In the genomic region with DNA sequence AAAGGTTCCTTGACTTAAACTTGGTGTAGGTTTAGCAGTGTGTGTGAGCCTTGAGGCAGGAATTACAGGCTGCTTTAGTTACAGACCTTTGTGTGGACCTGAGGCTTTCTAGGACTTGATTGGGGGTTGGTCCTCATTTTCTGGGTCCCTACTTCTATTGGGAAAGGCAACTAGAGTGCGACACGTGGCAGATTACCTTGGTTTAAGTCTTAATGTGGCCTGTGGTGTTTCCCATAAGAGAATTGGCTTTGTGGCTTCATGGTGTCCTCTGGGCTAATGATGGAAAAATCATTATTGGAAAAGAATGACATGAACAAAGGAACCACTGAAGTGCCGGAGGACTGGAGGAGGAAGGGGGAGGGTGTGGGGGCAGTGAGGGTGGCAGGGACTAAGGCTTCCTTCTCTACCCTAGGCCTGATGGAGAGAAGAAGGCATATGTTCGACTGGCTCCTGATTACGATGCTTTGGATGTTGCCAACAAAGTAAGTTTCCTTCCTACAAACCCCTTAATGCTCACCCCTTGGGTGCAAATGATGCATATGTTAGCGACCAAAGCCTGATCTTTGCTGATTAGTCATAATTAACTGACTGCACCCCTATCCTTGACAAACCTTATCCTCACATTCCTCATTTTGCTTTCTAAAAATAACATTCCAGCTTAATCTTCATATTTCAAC, we compare ENCODE assay signal across 10 cellular contexts. TPM values are rescaled to one million over a fixed set of nuclear protein-coding genes. Genes with fewer than 3 reads are reported as not detected.
DNase-seq lines count a peak whose midpoint lies in the region; ATAC-seq and TF ChIP-seq lines count a peak whose summit lies in the region.
"Had no signal": no experiment of that assay in that cellular context is flagged by ENCODE, and none has a peak within 500 bp of the region (broad histone marks: within the 10 kb centered on the region; RNA-seq: fewer than 3 reads in every experiment).

No MANE protein-coding gene starts in this region.

- peaks cover 2% of the 10 kb centered on the region for H3K27me3 Mint-ChIP-seq in activated T-cell treated with anti-CD3 and anti-CD28 coated beads, Interleukin-2, amount 50 U/mL, for 24 hours

- no peak overlapping the region for H3K14ac ChIP-seq in trophoblast cell (ENCODE audit: low read length)

- no peak overlapping the region for H2BK12ac ChIP-seq in trophoblast cell (ENCODE audit: low read length)

- no peak for ATAC-seq in stimulated activated effector memory CD8-positive, alpha-beta T cell treated with anti-CD3 and anti-CD28 coated beads, Interleukin-12 subunit alpha, Interleukin-12 subunit beta, amount 100 ng/mL, for 72 hours
- no peak for ATAC-seq in left lung

- peak overlapping the region; percentile 100 for H3K27ac Mint-ChIP-seq in activated T-cell treated with anti-CD3 and anti-CD28 coated beads, Interleukin-2, amount 50 U/mL, for 24 hours
- H3K27ac Mint-ChIP-seq in stimulated activated effector memory CD8-positive, alpha-beta T cell treated with anti-CD3 and anti-CD28 coated beads, Interleukin-12 subunit alpha, Interleukin-12 subunit beta, amount 100 ng/mL, for 72 hours, result peak overlapping the region; percentile 100

- no peak overlapping the region; the same call in 1 of the 2 replicates for H3K9ac ChIP-seq in OCI-LY1 (ENCODE audit: low read length)
- no peak overlapping the region for H3K9ac ChIP-seq in trophoblast cell (ENCODE audit: low read length)

- peaks cover 56% of the 10 kb centered on the region for H3K36me3 ChIP-seq in OCI-LY1 (ENCODE audit: insufficient read depth, low read length)
- H3K36me3 ChIP-seq in effector memory CD4-positive, alpha-beta T cell (ENCODE audit: control insufficient read depth, insufficient read depth, low read length), result peaks cover 29% of the 10 kb centered on the region
- H3K36me3 ChIP-seq in left lung, result peaks cover 0 to 44% of the 10 kb centered on the region in 2 donors
- H3K36me3 ChIP-seq in trophoblast cell (ENCODE audit: control insufficient read depth in 1 of 2, insufficient read depth in 2 of 2, low read length in 2 of 2), result peaks cover 27 to 36% of the 10 kb centered on the region in 2 experiments

- no peak overlapping the region for H3K18ac ChIP-seq in trophoblast cell (ENCODE audit: low read length)

- peak overlapping the region; percentile 100 for H3K4me3 Mint-ChIP-seq in activated T-cell treated with anti-CD3 and anti-CD28 coated beads, Interleukin-2, amount 50 U/mL, for 24 hours
- peak overlapping the region; percentile 99 for H3K4me3 Mint-ChIP-seq in stimulated activated effector memory CD8-positive, alpha-beta T cell treated with anti-CD3 and anti-CD28 coated beads, Interleukin-12 subunit alpha, Interleukin-12 subunit beta, amount 100 ng/mL, for 72 hours

- no peak for DNase-seq in activated T-cell treated with anti-CD3 and anti-CD28 coated beads, Interleukin-2, amount 50 U/mL, for 24 hours
- no peak for DNase-seq in activated T-cell treated with anti-CD3 and anti-CD28 coated beads, Interleukin-2, amount 50 U/mL, for 1 hour
- no peak for DNase-seq in effector memory CD4-positive, alpha-beta T cell
- no peak for DNase-seq in stimulated activated effector memory CD8-positive, alpha-beta T cell treated with anti-CD3 and anti-CD28 coated beads, Interleukin-12 subunit alpha, Interleukin-12 subunit beta, amount 100 ng/mL, for 72 hours (ENCODE audit: low spot score in 2 of 2)
- DNase-seq in left lung (no peak), NCI-H2196 treated with DMSO at 0.1 percent for 48 hours (lab: John Stamatoyannopoulos, UW; ENCODE audit: unreplicated experiment) (no peak), trophoblast cell (no peak)
- DNase-seq: activated CD4-positive, CD25-positive, alpha-beta regulatory T cell treated with anti-CD3 and anti-CD28 coated beads, Interleukin-2, amount 50 U/mL, for 72 hours; NCI-H774 had no signal

- peaks cover 60% of the 10 kb centered on the region for H3K4me1 Mint-ChIP-seq in activated T-cell treated with anti-CD3 and anti-CD28 coated beads, Interleukin-2, amount 50 U/mL, for 24 hours (ENCODE audit: low read depth)
- H3K4me1 Mint-ChIP-seq in stimulated activated effector memory CD8-positive, alpha-beta T cell treated with anti-CD3 and anti-CD28 coated beads, Interleukin-12 subunit alpha, Interleukin-12 subunit beta, amount 100 ng/mL, for 72 hours, result peaks cover 75% of the 10 kb centered on the region

- H3K4me3 ChIP-seq in OCI-LY1 (ENCODE audit: low read depth, low read length, poor library complexity, severe bottlenecking) (peak overlapping the region; percentile 97), left lung (peak overlapping the region in 1 of 2 donors; percentile 96), trophoblast cell (ENCODE audit: low read depth, low read length) (no peak overlapping the region)
- no peak overlapping the region for H3K4me3 ChIP-seq in effector memory CD4-positive, alpha-beta T cell (ENCODE audit: insufficient read depth, low read depth, low read length, poor library complexity, severe bottlenecking)

- H3K4me2 ChIP-seq in OCI-LY1 (ENCODE audit: low read length) (peak overlapping the region; percentile 94), trophoblast cell (ENCODE audit: low read length) (no peak overlapping the region)

- H3K4ac ChIP-seq in trophoblast cell (ENCODE audit: low read depth, low read length), result no peak overlapping the region

- H4K91ac ChIP-seq in trophoblast cell (ENCODE audit: low read depth, low read length), result no peak overlapping the region

- H3K9me3 ChIP-seq in OCI-LY1 (ENCODE audit: low read length) (no peaks in the 10 kb centered on the region), left lung (no peaks in the 10 kb centered on the region), trophoblast cell (ENCODE audit: insufficient read depth, low read depth, low read length) (no peaks in the 10 kb centered on the region)
- H3K9me3 ChIP-seq in effector memory CD4-positive, alpha-beta T cell (ENCODE audit: control insufficient read depth, low read length), result no peaks in the 10 kb centered on the region

- H2AFZ ChIP-seq in OCI-LY1 (ENCODE audit: low read length) (no peak overlapping the region), trophoblast cell (ENCODE audit: insufficient read depth, low read length, poor library complexity) (no peak overlapping the region)

- no peaks in the 10 kb centered on the region for H3K9me3 Mint-ChIP-seq in activated T-cell treated with anti-CD3 and anti-CD28 coated beads, Interleukin-2, amount 50 U/mL, for 24 hours
- no peaks in the 10 kb centered on the region for H3K9me3 Mint-ChIP-seq in stimulated activated effector memory CD8-positive, alpha-beta T cell treated with anti-CD3 and anti-CD28 coated beads, Interleukin-12 subunit alpha, Interleukin-12 subunit beta, amount 100 ng/mL, for 72 hours

- H4K12ac ChIP-seq in trophoblast cell (ENCODE audit: low read depth, low read length), result no peak overlapping the region

- H3K79me2 ChIP-seq in OCI-LY1 (ENCODE audit: insufficient read depth, low read length) (peaks cover 18% of the 10 kb centered on the region), trophoblast cell (ENCODE audit: control insufficient read depth, insufficient read depth, low read length, poor library complexity) (peaks cover 21% of the 10 kb centered on the region)

- H3K27me3 ChIP-seq in OCI-LY1 (ENCODE audit: insufficient read depth, low read length) (no peaks in the 10 kb centered on the region), left lung (no peaks in the 10 kb centered on the region), trophoblast cell (ENCODE audit: insufficient read depth, low read length) (no peaks in the 10 kb centered on the region)
- no peaks in the 10 kb centered on the region for H3K27me3 ChIP-seq in effector memory CD4-positive, alpha-beta T cell (replicated peaks; ENCODE audit: control insufficient read depth, insufficient read depth, low read length, poor library complexity, severe bottlenecking)

- H3K4me1 ChIP-seq in OCI-LY1 (ENCODE audit: insufficient read depth, low read length, severe bottlenecking) (peaks cover 67% of the 10 kb centered on the region), left lung (peaks cover 47 to 88% of the 10 kb centered on the region in 2 donors), trophoblast cell (ENCODE audit: control insufficient read depth in 1 of 2, insufficient read depth in 2 of 2, low read length in 2 of 2) (peaks cover 16 to 23% of the 10 kb centered on the region in 2 experiments)
- peaks cover 54% of the 10 kb centered on the region for H3K4me1 ChIP-seq in effector memory CD4-positive, alpha-beta T cell (ENCODE audit: control insufficient read depth, insufficient read depth, low read length, poor library complexity, severe bottlenecking)

- no CpG with 5 or more reads among the region's 6 CpGs for WGBS in trophoblast cell (ENCODE audit: extremely low coverage, insufficient coverage, insufficient read length)

- H3K27ac ChIP-seq in OCI-LY1 (ENCODE audit: low read depth, low read length, poor library complexity, severe bottlenecking) (peak overlapping the region; percentile 91), left lung (no peak overlapping the region), trophoblast cell (ENCODE audit: low read depth, low read length) (no peak overlapping the region)
- peak overlapping the region; percentile 5 for H3K27ac ChIP-seq in effector memory CD4-positive, alpha-beta T cell (ENCODE audit: insufficient read depth, low read length, poor library complexity, severe bottlenecking)

- H2BK5ac ChIP-seq in trophoblast cell (ENCODE audit: low read depth, low read length, poor library complexity), result no peak overlapping the region

- no peak overlapping the region for H2AK5ac ChIP-seq in trophoblast cell (ENCODE audit: low read length)

- intact Hi-C loops in left lung (cut with DNase I), result no loop called here

- peaks cover 37% of the 10 kb centered on the region for H3K79me1 ChIP-seq in trophoblast cell (ENCODE audit: low read length)

- peaks cover 70% of the 10 kb centered on the region for H3K36me3 Mint-ChIP-seq in activated T-cell treated with anti-CD3 and anti-CD28 coated beads, Interleukin-2, amount 50 U/mL, for 24 hours (ENCODE audit: low read depth)
- H3K36me3 Mint-ChIP-seq in stimulated activated effector memory CD8-positive, alpha-beta T cell treated with anti-CD3 and anti-CD28 coated beads, Interleukin-12 subunit alpha, Interleukin-12 subunit beta, amount 100 ng/mL, for 72 hours, result peaks cover 91% of the 10 kb centered on the region

- H4K20me1 ChIP-seq in OCI-LY1 (ENCODE audit: insufficient read depth, low read length), result no peaks in the 10 kb centered on the region

- peaks cover 20% of the 10 kb centered on the region for H3F3A ChIP-seq in OCI-LY1 (ENCODE audit: insufficient read depth, low read length)

- no peaks in the 10 kb centered on the region for H3K9me2 ChIP-seq in OCI-LY1 (ENCODE audit: low read depth, low read length)

- TF ChIP-seq CTCF in OCI-LY1 (IDR thresholded peaks at IDR 0.05; ENCODE audit: low read length), result no peak
- TF ChIP-seq CTCF in left lung (IDR thresholded peaks at IDR 0.05), result no peak

- H2BK120ac ChIP-seq in trophoblast cell (ENCODE audit: insufficient read depth, low read length, poor library complexity), result no peak overlapping the region

- no peak overlapping the region for H3K23ac ChIP-seq in trophoblast cell (ENCODE audit: low read length)

- H4K8ac ChIP-seq in trophoblast cell (ENCODE audit: low read depth, low read length), result no peak overlapping the region

RNA-seq across cellular contexts. Expression of gene TLCD1, which starts 2.7 kb away (rescaled TPM):
- 10 to 100 TPM; 18.4 to 20.7 TPM for total RNA-seq in left lung
- polyA plus RNA-seq in trophoblast cell (2013), result 29.4 and 32.8 TPM in 2 replicates

RNA-seq across cellular contexts. Expression of gene RPL23A, which starts 3.5 kb away (rescaled TPM):
- 1,000 to 10,000 TPM; 1,170 to 1,265 TPM for total RNA-seq in left lung
- 2,630 and 2,632 TPM in 2 replicates for polyA plus RNA-seq in trophoblast cell (2013)

RNA-seq across cellular contexts. Expression of gene NEK8, which starts 5.3 kb away (rescaled TPM):
- 1 to 10 TPM; 5.6 to 7.5 TPM for total RNA-seq in left lung
- 3.8 and 4.4 TPM in 2 replicates for polyA plus RNA-seq in trophoblast cell (2013)

RNA-seq across cellular contexts. Expression of gene RAB34, which starts 5.6 kb away (rescaled TPM):
- total RNA-seq in left lung, result 10 to 100 TPM; 79.4 to 79.5 TPM
- polyA plus RNA-seq in trophoblast cell (2013), result 107 and 110 TPM in 2 replicates

RNA-seq across cellular contexts. Expression of gene PROCA1, which starts 11.6 kb away (rescaled TPM):
- total RNA-seq in left lung, result 1 to 10 TPM; 1.9 to 2.0 TPM
- 5.4 and 5.7 TPM in 2 replicates for polyA plus RNA-seq in trophoblast cell (2013)

Comparison
In these comparisons a context has a peak if more than half of its experiments do, and no peak if none do; other contexts are left out.
1. H3K27ac ChIP-seq: peak in OCI-LY1 (single experiment) and effector memory CD4-positive, alpha-beta T cell (single experiment); none in left lung (0 of 2) and trophoblast cell (single experiment).